1 cellular context compared by ENCODE assay signal in genomic region chr20:841568-842546, GRCh38.
TF ChIP-seq lines count a peak whose summit lies in the region.

No MANE protein-coding gene starts in this region.

TF ChIP-seq in HepG2, 621 proteins besides CTCF, POLR2A, EP300 and RAD21 (continued from another document):
- TF ChIP-seq ZNF687 (CRISPR knock-in tag; IDR thresholded peaks at IDR 0.05) (peak; percentile 16), PRDM4 (CRISPR knock-in tag; IDR thresholded peaks at IDR 0.05; ENCODE audit: borderline replicate concordance) (no peak), CEBPG (CRISPR knock-in tag; IDR thresholded peaks at IDR 0.05) (0 out of 2 replicates have a peak, but pooled peaks have one; percentile 7), MAFF (IDR thresholded peaks at IDR 0.05; ENCODE audit: low read depth, low read length) (no peak), PCBP1 (IDR thresholded peaks at IDR 0.05; ENCODE audit: borderline replicate concordance, low read depth, low read length) (peak; percentile 21; the same call in 1 of the 2 replicates), STAG1 (CRISPR knock-in tag; IDR thresholded peaks at IDR 0.05) (no peak), MTF2 (CRISPR knock-in tag; IDR thresholded peaks at IDR 0.05; ENCODE audit: borderline replicate concordance) (0 out of 2 replicates have a peak, but pooled peaks have one; percentile 32), CEBPB (IDR thresholded peaks at IDR 0.05; ENCODE audit: borderline replicate concordance, low read depth, low read length) (peak; percentile 19; the same call in 1 of the 2 replicates), ZBTB21 (CRISPR knock-in tag; IDR thresholded peaks at IDR 0.05) (no peak), ZNF749 (CRISPR knock-in tag; IDR thresholded peaks at IDR 0.05; ENCODE audit: borderline replicate concordance) (no peak), ZNF280B (CRISPR knock-in tag; IDR thresholded peaks at IDR 0.05; ENCODE audit: borderline replicate concordance) (peak; percentile 24; the same call in 1 of the 2 replicates), ZBTB33 (CRISPR knock-in tag; IDR thresholded peaks at IDR 0.05) (peak; percentile 41; the same call in 1 of the 2 replicates), SOX5 (CRISPR knock-in tag; IDR thresholded peaks at IDR 0.05; ENCODE audit: borderline replicate concordance) (no peak), TBX2 (CRISPR knock-in tag; IDR thresholded peaks at IDR 0.05; ENCODE audit: borderline replicate concordance) (0 out of 2 replicates have a peak, but pooled peaks have one; percentile 14), THAP8 (CRISPR knock-in tag; IDR thresholded peaks at IDR 0.05; ENCODE audit: borderline replicate concordance) (no peak), ZNF274 (CRISPR knock-in tag; IDR thresholded peaks at IDR 0.05) (no peak), HOXA3 (CRISPR knock-in tag; IDR thresholded peaks at IDR 0.05) (peak; percentile 34; the same call in 1 of the 2 replicates)
